5 cellular contexts compared by ENCODE assay signal in genomic region chr20:53566623-53567022, GRCh38. TPM values are rescaled to one million over a fixed set of nuclear protein-coding genes. Genes with fewer than 3 reads are reported as not detected.
DNase-seq lines count a peak whose midpoint lies in the region; ATAC-seq, FAIRE-seq and TF ChIP-seq lines count a peak whose summit lies in the region.
"Not testable (repeated sequence)": the region's sequence is repeated elsewhere in the genome, so short reads cannot be mapped to it uniquely, and the experiment has no call there.

No MANE protein-coding gene starts in this region.

- not testable (repeated sequence) for H3K9ac ChIP-seq in HepG2 (ENCODE audit: insufficient read depth, low read depth, low read length)

- DNase-seq in WTC11 (ENCODE audit: low spot score); activated naive CD4-positive, alpha-beta T cell treated with anti-CD3 and anti-CD28 coated beads, Interleukin-2, amount 10 ng/mL, durations not matched to agents 7 days and 5 days; HepG2 (ENCODE audit: low spot score): not testable (repeated sequence)
- DNase-seq in esophagus muscularis mucosa (ENCODE audit: extremely low spot score) (peak; percentile 31), stomach (peak; percentile 9)

- H3K4me3 ChIP-seq in esophagus muscularis mucosa; HepG2 (replicated peaks in 1 of 3; ENCODE audit: insufficient read depth in 1 of 3, low read depth in 2 of 3, low read length in 3 of 3); stomach: not testable (repeated sequence)

- H3K79me2 ChIP-seq in HepG2 (ENCODE audit: insufficient read depth, low read length) = peaks cover 23% of the 10 kb centered on the region

- not testable (repeated sequence) for H3K4me3 Mint-ChIP-seq in WTC11; activated naive CD4-positive, alpha-beta T cell treated with anti-CD3 and anti-CD28 coated beads, Interleukin-2, amount 10 ng/mL, durations not matched to agents 7 days and 5 days

- in situ Hi-C loops in HepG2 (cut with HindIII; ENCODE audit: extremely low pct_ligation_motif_present, low pct_unique_long_range_greater_than_20kb) = not testable (repeated sequence)

- H3K27me3 Mint-ChIP-seq in WTC11 (ENCODE audit: low read depth); activated naive CD4-positive, alpha-beta T cell treated with anti-CD3 and anti-CD28 coated beads, Interleukin-2, amount 10 ng/mL, durations not matched to agents 7 days and 5 days: not testable (repeated sequence)

- not testable (repeated sequence) for H2AFZ ChIP-seq in HepG2 (ENCODE audit: low read length)

- ATAC-seq in WTC11, HepG2: not testable (repeated sequence)

- H3K4me2 ChIP-seq in HepG2 (ENCODE audit: low read depth, low read length) = not testable (repeated sequence)

- H4K20me1 ChIP-seq in HepG2 (ENCODE audit: insufficient read depth, low read length) = peaks cover 15% of the 10 kb centered on the region

- H3K27ac Mint-ChIP-seq in WTC11 = not testable (repeated sequence)
- peak overlapping the region; percentile 33 for H3K27ac Mint-ChIP-seq in activated naive CD4-positive, alpha-beta T cell treated with anti-CD3 and anti-CD28 coated beads, Interleukin-2, amount 10 ng/mL, durations not matched to agents 7 days and 5 days

- TF ChIP-seq EP300 in esophagus muscularis mucosa (IDR thresholded peaks at IDR 0.05); HepG2 (IDR thresholded peaks at IDR 0.05; ENCODE audit: low read depth in 2 of 2, low read length in 2 of 2); HepG2 (CRISPR knock-in tag; IDR thresholded peaks at IDR 0.05; ENCODE audit: borderline replicate concordance); stomach (IDR thresholded peaks at IDR 0.05): not testable (repeated sequence)

- H3K36me3 Mint-ChIP-seq in WTC11 = peaks cover 55% of the 10 kb centered on the region
- peaks cover 49% of the 10 kb centered on the region for H3K36me3 Mint-ChIP-seq in activated naive CD4-positive, alpha-beta T cell treated with anti-CD3 and anti-CD28 coated beads, Interleukin-2, amount 10 ng/mL, durations not matched to agents 7 days and 5 days

- not testable (repeated sequence) for TF ChIP-seq POLR2A in esophagus muscularis mucosa (IDR thresholded peaks at IDR 0.05; ENCODE audit: low read depth); HepG2 (IDR thresholded peaks at IDR 0.05; ENCODE audit: insufficient read depth in 1 of 2, low read depth in 2 of 2, low read length in 2 of 2); stomach (IDR thresholded peaks at IDR 0.05)

- H3K9me3 Mint-ChIP-seq in WTC11; activated naive CD4-positive, alpha-beta T cell treated with anti-CD3 and anti-CD28 coated beads, Interleukin-2, amount 10 ng/mL, durations not matched to agents 7 days and 5 days: not testable (repeated sequence)

- H3K9me3 ChIP-seq in esophagus muscularis mucosa; HepG2 (ENCODE audit: low read length); stomach: not testable (repeated sequence)

- POLR2A ChIA-PET in WTC11 (lab: Charles Lee) (interaction anchor here (0.6 to 0.7 kb wide), 2 partner anchors 299 to 828 kb away, joined by 3 read pairs; no protein-coding TSS in a partner anchor), HepG2 (lab: Yijun Ruan, JAX) (interaction anchor here (0.8 to 1.6 kb wide), 2 partner anchors 15 to 57 kb away, joined by 3 to 4 read pairs; no protein-coding TSS in a partner anchor)

- CTCF ChIA-PET in WTC11 (lab: Charles Lee) = interaction anchor here (0.5 kb wide), 1 partner anchor 326 kb away, joined by 3 read pairs; no protein-coding TSS in a partner anchor
- CTCF ChIA-PET in activated naive CD4-positive, alpha-beta T cell treated with anti-CD3 and anti-CD28 coated beads, Interleukin-2, amount 10 ng/mL, durations not matched to agents 7 days and 5 days (lab: Charles Lee); HepG2 (lab: Yijun Ruan, JAX; ENCODE audit: low intra/inter-chr PET ratio, low total read pairs): not testable (repeated sequence)

- H3K36me3 ChIP-seq in esophagus muscularis mucosa (peaks cover 13 to 72% (median 56%) of the 10 kb centered on the region in 4 donors), HepG2 (replicated peaks in 1 of 2; ENCODE audit: control insufficient read depth in 1 of 2, insufficient read depth in 2 of 2, low read length in 2 of 2) (peaks cover 25 to 62% of the 10 kb centered on the region in 2 experiments), stomach (peaks cover 21 to 74% (median 71%) of the 10 kb centered on the region in 4 donors)

- H3K27me3 ChIP-seq in esophagus muscularis mucosa; HepG2 (ENCODE audit: control insufficient read depth in 1 of 2, insufficient read depth in 2 of 2, low read length in 2 of 2); stomach: not testable (repeated sequence)

- intact Hi-C loops in esophagus muscularis mucosa (cut with DNase I); HepG2 (cut with micrococcal nuclease; ENCODE audit: unreplicated experiment); stomach (cut with DNase I; ENCODE audit: low total_unique reads): not testable (repeated sequence)

- not testable (repeated sequence) for H3K27ac ChIP-seq in esophagus muscularis mucosa (replicated peaks in 1 of 4); HepG2 (ENCODE audit: extremely low read length, insufficient read depth, low read length); stomach

- WGBS in esophagus muscularis mucosa = 92% methylated on average over 9 of the region's 9 CpGs
- 97% methylated on average over 9 of the region's 9 CpGs for WGBS in HepG2 (ENCODE audit: low lambda C conversion rate)
- 93 to 96% (median 95%) methylated on average over 9 of the region's 9 CpGs for WGBS in stomach, 5 donors

- not testable (repeated sequence) for H3K4me1 Mint-ChIP-seq in WTC11; activated naive CD4-positive, alpha-beta T cell treated with anti-CD3 and anti-CD28 coated beads, Interleukin-2, amount 10 ng/mL, durations not matched to agents 7 days and 5 days

- TF ChIP-seq CTCF in WTC11 (IDR thresholded peaks at IDR 0.05); esophagus muscularis mucosa (IDR thresholded peaks at IDR 0.05); HepG2 (CRISPR knock-in tag; IDR thresholded peaks at IDR 0.05); stomach (IDR thresholded peaks at IDR 0.05): not testable (repeated sequence)

- not testable (repeated sequence) for H3K4me1 ChIP-seq in esophagus muscularis mucosa; HepG2 (ENCODE audit: insufficient read depth, low read length)
- H3K4me1 ChIP-seq in stomach = peaks cover 15 to 36% (median 26%) of the 10 kb centered on the region in 4 donors

- BruUV-seq in HepG2 (replicated peaks; lab: Mats Ljungman, UMichigan) = not testable (repeated sequence)

- FAIRE-seq in HepG2 (lab: Jason Lieb, UNC) = not testable (repeated sequence)

- not testable (repeated sequence) for TF ChIP-seq RAD21 in HepG2 (CRISPR knock-in tag; IDR thresholded peaks at IDR 0.05)

TF ChIP-seq in WTC11, 78 proteins besides CTCF, POLR2A, EP300 and RAD21:
- 0 out of 2 replicates have a peak, but pooled peaks have one; percentile 1 for TF ChIP-seq ZNF121 (CRISPR knock-in tag; IDR thresholded peaks at IDR 0.05)

TF ChIP-seq in HepG2, 621 proteins besides CTCF, POLR2A, EP300 and RAD21 (continues in another document):
- TF ChIP-seq ZC3H13 (CRISPR knock-in tag; IDR thresholded peaks at IDR 0.05) (0 out of 2 replicates have a peak, but pooled peaks have one; percentile 35), U2AF2 (IDR thresholded peaks at IDR 0.05; ENCODE audit: low read depth, low read length) (0 out of 2 replicates have a peak, but pooled peaks have one; percentile 33)

RNA-seq across cellular contexts. Expression of gene ZNF217, which starts 27.0 kb away (rescaled TPM):
- 75.6 to 84.0 TPM (median 77.7 TPM) in 3 replicates for total RNA-seq in WTC11 (2021)
- total RNA-seq in esophagus muscularis mucosa = 10 to 100 TPM; 15.4 to 27.3 (median 18.6) TPM
- 29.8 and 65.0 TPM in 2 replicates for total RNA-seq in HepG2 (2016; rRNA removed; fragmentation: Illumina TruSeq; extraction: Trizol)
- 3.8 and 3.9 TPM in 2 replicates for total RNA-seq in HepG2 (2016; cell fraction: cytosol; rRNA removed; fragmentation: Illumina TruSeq; extraction: Trizol; ENCODE audit: low read depth)
- 30.1 and 52.5 TPM in 2 replicates for total RNA-seq in HepG2 (2016; cell fraction: insoluble cytoplasmic fraction; rRNA removed; fragmentation: Illumina TruSeq; extraction: Trizol)
- total RNA-seq in HepG2 (2016; cell fraction: membrane; rRNA removed; fragmentation: Illumina TruSeq; extraction: Trizol) = 17.5 and 18.9 TPM in 2 replicates
- 46.4 and 49.3 TPM in 2 replicates for total RNA-seq in HepG2 (2016; cell fraction: nucleus; rRNA removed; fragmentation: Illumina TruSeq; extraction: Trizol)
- 22.3 and 23.7 TPM in 2 replicates for polyA plus RNA-seq in HepG2 (2011; rRNA removed)
- polyA plus RNA-seq in HepG2 (2011; cell fraction: cytosol; rRNA removed) = 16.1 and 20.6 TPM in 2 replicates
- polyA plus RNA-seq in HepG2 (2011; cell fraction: nucleus; rRNA removed) = 28.1 and 34.2 TPM in 2 replicates
- polyA plus RNA-seq in HepG2 (2012) = 30.6 and 41.2 TPM in 2 replicates
- polyA plus RNA-seq in HepG2 (2016; cell fraction: cytosol; fragmentation: Illumina TruSeq; extraction: Trizol; ENCODE audit: low read depth) = 0.85 and 1.1 TPM in 2 replicates
- polyA plus RNA-seq in HepG2 (2016; cell fraction: insoluble cytoplasmic fraction; fragmentation: Illumina TruSeq; extraction: Trizol; ENCODE audit: low read depth) = 50.4 and 54.5 TPM in 2 replicates
- 5.7 and 6.3 TPM in 2 replicates for polyA plus RNA-seq in HepG2 (2016; cell fraction: membrane; fragmentation: Illumina TruSeq; extraction: Trizol; ENCODE audit: low read depth)
- 66.7 and 71.5 TPM in 2 replicates for polyA plus RNA-seq in HepG2 (2016; cell fraction: nucleus; fragmentation: Illumina TruSeq; extraction: Trizol; ENCODE audit: insufficient read depth, low read depth)
- polyA minus RNA-seq in HepG2 (2011; rRNA and poly(A)+ RNA removed; ENCODE audit: low replicate concordance) = 13.5 and 82.3 TPM in 2 replicates
- polyA minus RNA-seq in HepG2 (2011; cell fraction: cytosol; rRNA and poly(A)+ RNA removed) = 62.7 and 65.9 TPM in 2 replicates
- polyA minus RNA-seq in HepG2 (2011; cell fraction: nucleus; rRNA and poly(A)+ RNA removed) = 63.2 and 86.3 TPM in 2 replicates
- total RNA-seq in stomach = 10 to 100 TPM; 24.3 to 40.2 (median 31.7) TPM
- polyA plus RNA-seq in stomach = 1 to 10 TPM; 6.3 to 9.6 (median 7.1) TPM
